Comparison of ENCODE assay signal across 27 cellular contexts in genomic region chr10:124356706-124357582, GRCh38.
DNase-seq lines count a peak whose midpoint lies in the region; ATAC-seq and TF ChIP-seq lines count a peak whose summit lies in the region.
"Had no signal": no experiment of that assay in that cellular context is flagged by ENCODE, and none has a peak within 500 bp of the region (broad histone marks: within the 10 kb centered on the region; RNA-seq: fewer than 3 reads in every experiment).

No MANE protein-coding gene starts in this region.

- H3K4ac ChIP-seq in mesenchymal stem cell (ENCODE audit: low read depth in 1 of 2, low read length in 2 of 2) = no peak overlapping the region

- H2BK15ac ChIP-seq in mesenchymal stem cell (ENCODE audit: low read depth, poor library complexity, severe bottlenecking) = no peak overlapping the region

- no peak overlapping the region for H3K4me3 ChIP-seq in endodermal cell (ENCODE audit: low read length)
- H3K4me3 ChIP-seq in mesenchymal stem cell (ENCODE audit: insufficient read depth in 1 of 2, low read depth in 1 of 2, low read length in 2 of 2) = no peak overlapping the region
- H3K4me3 ChIP-seq: Peyer's patch, smooth muscle cell, tibial nerve had no signal

- 89 to 96% methylated on average over 12 to 14 of the region's 14 CpGs for WGBS in endodermal cell (ENCODE audit: insufficient coverage in 1 of 2, insufficient read length in 1 of 2), 2 experiments
- WGBS in mesenchymal stem cell = 85% methylated on average over 13 of the region's 14 CpGs

- no peak overlapping the region for H3K14ac ChIP-seq in mesenchymal stem cell (ENCODE audit: low read length in 2 of 2)

- H3K4me3 Mint-ChIP-seq in endodermal cell = no peak overlapping the region
- no peak overlapping the region for H3K4me3 Mint-ChIP-seq in type B pancreatic cell
- H3K4me3 Mint-ChIP-seq in activated CD4-positive, alpha-beta memory T cell treated with anti-CD3 and anti-CD28 coated beads, Interleukin-2, amount 10 ng/mL, durations not matched to agents 7 days and 5 days = no peak overlapping the region
- H3K4me3 Mint-ChIP-seq in activated CD8-positive, alpha-beta T cell treated with anti-CD3 and anti-CD28 coated beads for 36 hours = no peak overlapping the region
- H3K4me3 Mint-ChIP-seq: brain; CD8-positive, alpha-beta T cell; stimulated activated naive CD8-positive, alpha-beta T cell treated with anti-CD3 and anti-CD28 coated beads, Interleukin-15, Interleukin-2, amounts not matched to agents 100 ng/mL and 50 ng/mL, for 24 hours had no signal

- peak; percentile 30 for DNase-seq in activated effector memory CD4-positive, alpha-beta T cell treated with anti-CD3 and anti-CD28 coated beads, Interleukin-2, amount 50 U/mL, for 16 hours
- no peak for DNase-seq in activated effector memory CD4-positive, alpha-beta T cell treated with Interleukin-2 at 50 U/mL for 16 hours
- DNase-seq in endodermal cell = peak; percentile 45
- no peak for DNase-seq in mesenchymal stem cell
- no peak for DNase-seq in type B pancreatic cell (ENCODE audit: extremely low spot score, unreplicated experiment)
- DNase-seq in activated CD4-positive, alpha-beta memory T cell treated with anti-CD3 and anti-CD28 coated beads, Interleukin-2, amount 10 ng/mL, durations not matched to agents 7 days and 5 days = no peak
- DNase-seq in activated CD8-positive, alpha-beta T cell treated with anti-CD3 and anti-CD28 coated beads for 36 hours = no peak
- no peak for DNase-seq in HEK293T (ENCODE audit: extremely low spot score)
- DNase-seq: activated CD4-positive, alpha-beta T cell treated with anti-CD3 and anti-CD28 coated beads, Interleukin-2, amount 50 U/mL, for 1 hour; activated gamma-delta T cell treated with Interleukin-2 at 50 U/mL for 16 hours; CD8-positive, alpha-beta T cell; GF-D8; left colon; midbrain; NCI-H1417; NCI-H2107; NCI-H510A treated with DMSO at 0.1 percent for 48 hours; NK-92 treated with Interleukin-12 subunit alpha and Interleukin-12 subunit beta, amount 100 ng/mL, for 24 hours; Peyer's patch; SK-N-SH; stimulated activated CD4-positive, alpha-beta T cell treated with anti-CD3 and anti-CD28 coated beads, Interleukin-4, amount 100 ng/mL, for 1 hour had no signal

- no peak overlapping the region for H2AFZ ChIP-seq in mesenchymal stem cell (ENCODE audit: low read depth, low read length)

- intact Hi-C loops in activated CD8-positive, alpha-beta T cell treated with anti-CD3 and anti-CD28 coated beads for 36 hours (cut with micrococcal nuclease) = no loop called here

- H2BK120ac ChIP-seq in mesenchymal stem cell (ENCODE audit: low read depth, low read length) = no peak overlapping the region

- no peak overlapping the region for H3K27ac ChIP-seq in endodermal cell (ENCODE audit: low read depth, low read length)
- no peak overlapping the region for H3K27ac ChIP-seq in mesenchymal stem cell (ENCODE audit: low read length, poor library complexity, severe bottlenecking)
- H3K27ac ChIP-seq: 22Rv1, Peyer's patch, tibial nerve, VCaP had no signal

- TF ChIP-seq CTCF in endodermal cell (conservative IDR thresholded peaks at IDR 0.05) (no peak), type B pancreatic cell (conservative IDR thresholded peaks at IDR 0.05) (no peak)
- TF ChIP-seq CTCF in activated CD8-positive, alpha-beta T cell treated with anti-CD3 and anti-CD28 coated beads for 36 hours (IDR thresholded peaks at IDR 0.05) = no peak

- POLR2A ChIA-PET in activated CD4-positive, alpha-beta memory T cell treated with anti-CD3 and anti-CD28 coated beads, Interleukin-2, amount 10 ng/mL, durations not matched to agents 7 days and 5 days (lab: Charles Lee) = no interaction called here
- POLR2A ChIA-PET in activated CD8-positive, alpha-beta T cell treated with anti-CD3 and anti-CD28 coated beads for 36 hours (lab: Charles Lee) = no interaction called here
- POLR2A ChIA-PET in HEK293T (lab: Yijun Ruan, JAX) = no interaction called here

- H3K9me3 ChIP-seq in endodermal cell (ENCODE audit: control insufficient read depth, low read length) (no peaks in the 10 kb centered on the region), mesenchymal stem cell (ENCODE audit: control insufficient read depth, low read length) (peaks cover 8% of the 10 kb centered on the region)

- no peak overlapping the region for H4K8ac ChIP-seq in mesenchymal stem cell (ENCODE audit: low read length)

- peak overlapping the region; percentile 14 for H2AK5ac ChIP-seq in mesenchymal stem cell (ENCODE audit: low read length, severe bottlenecking)

- H3K79me1 ChIP-seq in mesenchymal stem cell (replicated peaks; ENCODE audit: low read length, poor library complexity, severe bottlenecking) = no peaks in the 10 kb centered on the region

- H4K91ac ChIP-seq in mesenchymal stem cell (ENCODE audit: low read length) = no peak overlapping the region

- CTCF ChIA-PET in activated CD4-positive, alpha-beta memory T cell treated with anti-CD3 and anti-CD28 coated beads, Interleukin-2, amount 10 ng/mL, durations not matched to agents 7 days and 5 days (lab: Charles Lee) = interaction anchor here (1.1 kb wide), 1 partner anchor 32 kb away, joined by 4 read pairs; no protein-coding TSS in a partner anchor
- CTCF ChIA-PET in activated CD8-positive, alpha-beta T cell treated with anti-CD3 and anti-CD28 coated beads for 36 hours (lab: Charles Lee) = interaction anchor here (0.7 to 1.5 kb wide), 2 partner anchors 32 kb away, joined by 4 to 9 read pairs; no protein-coding TSS in a partner anchor
- CTCF ChIA-PET in HEK293T (lab: Yijun Ruan, JAX) = interaction anchor here (0.5 to 0.6 kb wide), 2 partner anchors 9 to 385 kb away, joined by 3 read pairs; no protein-coding TSS in a partner anchor

- H3K4me1 Mint-ChIP-seq in endodermal cell (peaks cover 4% of the 10 kb centered on the region), type B pancreatic cell (ENCODE audit: unreplicated experiment) (peaks cover 24% of the 10 kb centered on the region)
- H3K4me1 Mint-ChIP-seq in activated CD4-positive, alpha-beta memory T cell treated with anti-CD3 and anti-CD28 coated beads, Interleukin-2, amount 10 ng/mL, durations not matched to agents 7 days and 5 days = peaks cover 11% of the 10 kb centered on the region
- H3K4me1 Mint-ChIP-seq in activated CD8-positive, alpha-beta T cell treated with anti-CD3 and anti-CD28 coated beads for 36 hours (ENCODE audit: low read depth) = peaks cover 6% of the 10 kb centered on the region

- H3K27ac Mint-ChIP-seq in endodermal cell = no peak overlapping the region
- H3K27ac Mint-ChIP-seq in type B pancreatic cell = peak overlapping the region; percentile 68
- no peak overlapping the region for H3K27ac Mint-ChIP-seq in activated CD4-positive, alpha-beta memory T cell treated with anti-CD3 and anti-CD28 coated beads, Interleukin-2, amount 10 ng/mL, durations not matched to agents 7 days and 5 days
- no peak overlapping the region for H3K27ac Mint-ChIP-seq in activated CD8-positive, alpha-beta T cell treated with anti-CD3 and anti-CD28 coated beads for 36 hours
- H3K27ac Mint-ChIP-seq: CD8-positive, alpha-beta T cell; stimulated activated naive CD8-positive, alpha-beta T cell treated with anti-CD3 and anti-CD28 coated beads, Interleukin-15, Interleukin-2, amounts not matched to agents 100 ng/mL and 50 ng/mL, for 24 hours had no signal

- no peak for ATAC-seq in activated CD8-positive, alpha-beta T cell treated with anti-CD3 and anti-CD28 coated beads for 36 hours
- ATAC-seq: CD8-positive, alpha-beta T cell; left colon had no signal

- H3K27me3 ChIP-seq in endodermal cell (ENCODE audit: control insufficient read depth, insufficient read depth, low read length, poor library complexity, severe bottlenecking) (no peaks in the 10 kb centered on the region), mesenchymal stem cell (ENCODE audit: control insufficient read depth in 1 of 2, insufficient read depth in 1 of 2, low read length in 2 of 2) (peaks cover 0 to 2% of the 10 kb centered on the region in 2 experiments)
- H3K27me3 ChIP-seq: Peyer's patch, tibial nerve had no signal

- no peak overlapping the region for H3K18ac ChIP-seq in mesenchymal stem cell (ENCODE audit: low read depth in 1 of 2, low read length in 2 of 2)

- no peaks in the 10 kb centered on the region for H3K27me3 Mint-ChIP-seq in endodermal cell (ENCODE audit: insufficient read depth)
- peaks cover 12% of the 10 kb centered on the region for H3K27me3 Mint-ChIP-seq in type B pancreatic cell
- peaks cover 7% of the 10 kb centered on the region for H3K27me3 Mint-ChIP-seq in activated CD4-positive, alpha-beta memory T cell treated with anti-CD3 and anti-CD28 coated beads, Interleukin-2, amount 10 ng/mL, durations not matched to agents 7 days and 5 days
- H3K27me3 Mint-ChIP-seq in activated CD8-positive, alpha-beta T cell treated with anti-CD3 and anti-CD28 coated beads for 36 hours = no peaks in the 10 kb centered on the region

- H3K9ac ChIP-seq in endodermal cell (ENCODE audit: extremely low read depth, low read length, poor library complexity, severe bottlenecking) (no peak overlapping the region), mesenchymal stem cell (ENCODE audit: low read length) (no peak overlapping the region)
- H3K9ac ChIP-seq: SK-N-SH had no signal

- H3K23ac ChIP-seq in mesenchymal stem cell (ENCODE audit: low read length in 2 of 2) = no peak overlapping the region

- H3K36me3 ChIP-seq in endodermal cell (ENCODE audit: control insufficient read depth, insufficient read depth, low read length) (no peaks in the 10 kb centered on the region), mesenchymal stem cell (ENCODE audit: control insufficient read depth in 1 of 2, insufficient read depth in 2 of 2, low read depth in 1 of 2, low read length in 2 of 2) (no peaks in the 10 kb centered on the region)
- H3K36me3 ChIP-seq: Peyer's patch, tibial nerve had no signal

- no peak overlapping the region for H2BK5ac ChIP-seq in mesenchymal stem cell (ENCODE audit: low read depth, low read length, poor library complexity, severe bottlenecking)

- H3K4me1 ChIP-seq in endodermal cell (ENCODE audit: control insufficient read depth, insufficient read depth, low read length) (no peaks in the 10 kb centered on the region), mesenchymal stem cell (ENCODE audit: control insufficient read depth, insufficient read depth, low read depth, low read length) (peaks cover 4% of the 10 kb centered on the region)
- H3K4me1 ChIP-seq: Peyer's patch had no signal

- H3K36me3 Mint-ChIP-seq in endodermal cell (ENCODE audit: low read depth) (no peaks in the 10 kb centered on the region), type B pancreatic cell (no peaks in the 10 kb centered on the region)
- H3K36me3 Mint-ChIP-seq in activated CD4-positive, alpha-beta memory T cell treated with anti-CD3 and anti-CD28 coated beads, Interleukin-2, amount 10 ng/mL, durations not matched to agents 7 days and 5 days (ENCODE audit: low read depth) = no peaks in the 10 kb centered on the region
- H3K36me3 Mint-ChIP-seq in activated CD8-positive, alpha-beta T cell treated with anti-CD3 and anti-CD28 coated beads for 36 hours (ENCODE audit: low read depth) = no peaks in the 10 kb centered on the region
- H3K36me3 Mint-ChIP-seq: brain; CD8-positive, alpha-beta T cell had no signal

- no peak overlapping the region for H3K4me2 ChIP-seq in mesenchymal stem cell (ENCODE audit: low read length, poor library complexity, severe bottlenecking)
- H3K4me2 ChIP-seq: SK-N-SH, smooth muscle cell had no signal

- no peaks in the 10 kb centered on the region for H3K9me3 Mint-ChIP-seq in endodermal cell
- peaks cover 4% of the 10 kb centered on the region for H3K9me3 Mint-ChIP-seq in type B pancreatic cell
- peaks cover 3% of the 10 kb centered on the region for H3K9me3 Mint-ChIP-seq in activated CD4-positive, alpha-beta memory T cell treated with anti-CD3 and anti-CD28 coated beads, Interleukin-2, amount 10 ng/mL, durations not matched to agents 7 days and 5 days
- H3K9me3 Mint-ChIP-seq in activated CD8-positive, alpha-beta T cell treated with anti-CD3 and anti-CD28 coated beads for 36 hours = no peaks in the 10 kb centered on the region
- H3K9me3 Mint-ChIP-seq: stimulated activated naive CD8-positive, alpha-beta T cell treated with anti-CD3 and anti-CD28 coated beads, Interleukin-15, Interleukin-2, amounts not matched to agents 100 ng/mL and 50 ng/mL, for 24 hours had no signal

- H2BK12ac ChIP-seq in mesenchymal stem cell (ENCODE audit: low read length in 2 of 2) = peak overlapping the region in 1 of 2 experiments; percentile 33

Comparison
In these comparisons a context has a peak if more than half of its experiments do, and no peak if none do; other contexts are left out.
1. DNase-seq: peak in activated effector memory CD4-positive, alpha-beta T cell treated with anti-CD3 and anti-CD28 coated beads, Interleukin-2, amount 50 U/mL, for 16 hours (single experiment) and endodermal cell (single experiment); none in activated effector memory CD4-positive, alpha-beta T cell treated with Interleukin-2 at 50 U/mL for 16 hours (single experiment), mesenchymal stem cell (single experiment), type B pancreatic cell (single experiment), activated CD4-positive, alpha-beta memory T cell treated with anti-CD3 and anti-CD28 coated beads, Interleukin-2, amount 10 ng/mL, durations not matched to agents 7 days and 5 days (single experiment), activated CD8-positive, alpha-beta T cell treated with anti-CD3 and anti-CD28 coated beads for 36 hours (single experiment) and HEK293T (single experiment).